In the genomic region with DNA sequence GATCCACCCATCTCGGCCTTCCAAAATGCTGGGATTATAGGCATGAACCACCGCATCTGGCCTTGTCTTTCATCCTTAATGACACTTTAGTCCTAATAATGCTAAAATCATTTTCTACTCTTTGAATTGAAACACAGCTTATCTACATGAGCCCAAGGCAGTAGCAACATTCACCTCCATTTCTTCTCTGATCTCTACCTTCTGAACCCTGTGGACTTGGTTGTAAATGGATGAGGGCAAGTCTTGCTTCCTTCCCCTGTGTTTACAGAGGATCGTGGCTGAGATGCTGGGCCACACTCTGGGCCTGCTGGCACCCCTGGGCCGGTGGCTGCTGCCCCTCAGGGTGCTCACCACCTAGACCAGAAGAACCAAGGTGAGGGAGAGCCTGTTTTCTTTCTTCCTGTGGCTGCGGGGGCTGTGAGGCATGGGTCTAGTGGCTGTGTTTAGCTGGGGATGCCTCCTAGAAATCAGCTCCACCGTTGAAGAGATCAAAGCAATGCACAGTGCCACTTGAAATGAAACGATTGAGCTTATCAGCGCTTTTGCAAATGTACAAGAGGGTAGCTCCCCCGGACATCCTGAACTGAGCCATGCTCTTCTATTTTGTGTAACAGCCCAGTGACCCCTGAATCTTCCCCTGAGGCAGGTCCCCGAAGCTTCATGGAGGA, we compare ENCODE assay signal across 18 cellular contexts. TPM values are rescaled to one million over a fixed set of nuclear protein-coding genes. Genes with fewer than 3 reads are reported as not detected.
DNase-seq lines count a peak whose midpoint lies in the region; ATAC-seq and TF ChIP-seq lines count a peak whose summit lies in the region.
"Had no signal": no experiment of that assay in that cellular context is flagged by ENCODE, and none has a peak within 500 bp of the region (broad histone marks: within the 10 kb centered on the region; RNA-seq: fewer than 3 reads in every experiment).

No MANE protein-coding gene starts in this region.

- H3K27ac ChIP-seq in spleen, result peak overlapping the region in 6 of 8 donors; percentile 20 to 73 (median 66)
- H3K27ac ChIP-seq: 22Rv1, RWPE1 had no signal

- H3K9ac ChIP-seq in endocrine pancreas (ENCODE audit: control insufficient read depth, insufficient read depth, low read length), result no peak overlapping the region

- H3K36me3 ChIP-seq in endocrine pancreas (ENCODE audit: control insufficient read depth, insufficient read depth, low read length) (no peaks in the 10 kb centered on the region), spleen (no peaks in the 10 kb centered on the region)

- H3K27me3 ChIP-seq in endocrine pancreas (ENCODE audit: control insufficient read depth, insufficient read depth, low read length) (no peaks in the 10 kb centered on the region), spleen (replicated peaks in 1 of 7) (peaks cover 0 to 13% (median 0%) of the 10 kb centered on the region in 7 donors)

- no peak for ATAC-seq in T-helper 17 cell
- no peak for ATAC-seq in GM21528 (IDR thresholded peaks at IDR 0.05; ENCODE audit: low FRiP score, unreplicated experiment)
- ATAC-seq: GM12878, PC-3 had no signal

- no peak for TF ChIP-seq POLR2A in spleen (IDR thresholded peaks at IDR 0.05)

- TF ChIP-seq CTCF in spleen (IDR thresholded peaks at IDR 0.05 in 8 of 11, conservative IDR thresholded peaks at IDR 0.05 in 3 of 11), result no peak

- H3K27ac Mint-ChIP-seq in T-helper 17 cell, result no peak overlapping the region
- H3K27ac Mint-ChIP-seq in activated T-helper 1 cell treated with anti-CD3 and anti-CD28 coated beads, Interleukin-12 subunit alpha, Interleukin-12 subunit beta, Interleukin-2, Interleukin-4 antibody, amounts not matched to agents 30 ng/mL and 10 ng/mL and 1 ng/mL, durations not matched to agents 14 hours and 24 hours and 36 hours, result no peak overlapping the region

- H3K4me1 ChIP-seq in endocrine pancreas (ENCODE audit: control insufficient read depth, insufficient read depth, low read length) (no peaks in the 10 kb centered on the region), spleen (peaks cover 0 to 25% (median 13%) of the 10 kb centered on the region in 6 donors)

- peak overlapping the region; percentile 31 for H3K4me3 Mint-ChIP-seq in T-helper 17 cell
- H3K4me3 Mint-ChIP-seq in activated T-helper 1 cell treated with anti-CD3 and anti-CD28 coated beads, Interleukin-12 subunit alpha, Interleukin-12 subunit beta, Interleukin-2, Interleukin-4 antibody, amounts not matched to agents 30 ng/mL and 10 ng/mL and 1 ng/mL, durations not matched to agents 14 hours and 24 hours and 36 hours, result no peak overlapping the region

- intact Hi-C loops in spleen (cut with DNase I; ENCODE audit: low total_unique reads), result loop anchor here (5.0 kb wide), 1 partner anchor 384 kb away; no protein-coding TSS in a partner anchor
- intact Hi-C loops in activated T-helper 1 cell treated with anti-CD3 and anti-CD28 coated beads, Interleukin-12 subunit alpha, Interleukin-12 subunit beta, Interleukin-2, Interleukin-4 antibody, amounts not matched to agents 30 ng/mL and 10 ng/mL and 1 ng/mL, durations not matched to agents 14 hours and 24 hours and 36 hours (cut with micrococcal nuclease), result loop anchor here (2.0 kb wide), 1 partner anchor 95 kb away; no protein-coding TSS in a partner anchor

- H3K9me3 Mint-ChIP-seq in activated T-helper 1 cell treated with anti-CD3 and anti-CD28 coated beads, Interleukin-12 subunit alpha, Interleukin-12 subunit beta, Interleukin-2, Interleukin-4 antibody, amounts not matched to agents 30 ng/mL and 10 ng/mL and 1 ng/mL, durations not matched to agents 14 hours and 24 hours and 36 hours, result no peaks in the 10 kb centered on the region

- no peaks in the 10 kb centered on the region for H3K9me3 ChIP-seq in T-helper 17 cell (ENCODE audit: control insufficient read depth, low read length, poor library complexity, severe bottlenecking)
- no peaks in the 10 kb centered on the region for H3K9me3 ChIP-seq in endocrine pancreas (ENCODE audit: control insufficient read depth, low read length)
- H3K9me3 ChIP-seq in spleen, result no peaks in the 10 kb centered on the region

- H3K36me3 Mint-ChIP-seq in T-helper 17 cell (ENCODE audit: low read depth), result no peaks in the 10 kb centered on the region
- H3K36me3 Mint-ChIP-seq in activated T-helper 1 cell treated with anti-CD3 and anti-CD28 coated beads, Interleukin-12 subunit alpha, Interleukin-12 subunit beta, Interleukin-2, Interleukin-4 antibody, amounts not matched to agents 30 ng/mL and 10 ng/mL and 1 ng/mL, durations not matched to agents 14 hours and 24 hours and 36 hours (ENCODE audit: low read depth), result no peaks in the 10 kb centered on the region

- no peaks in the 10 kb centered on the region for H3K27me3 Mint-ChIP-seq in T-helper 17 cell
- H3K27me3 Mint-ChIP-seq in activated T-helper 1 cell treated with anti-CD3 and anti-CD28 coated beads, Interleukin-12 subunit alpha, Interleukin-12 subunit beta, Interleukin-2, Interleukin-4 antibody, amounts not matched to agents 30 ng/mL and 10 ng/mL and 1 ng/mL, durations not matched to agents 14 hours and 24 hours and 36 hours (ENCODE audit: insufficient read depth), result peaks cover 5% of the 10 kb centered on the region

- DNase-seq in activated effector memory CD4-positive, alpha-beta T cell treated with anti-CD3 and anti-CD28 coated beads, Interleukin-2, amount 50 U/mL, for 16 hours, result peak; percentile 47
- no peak for DNase-seq in activated effector memory CD4-positive, alpha-beta T cell treated with Interleukin-2 at 50 U/mL for 16 hours
- DNase-seq in T-helper 17 cell (no peak), spleen (no peak), NCI-H1436 (lab: John Stamatoyannopoulos, UW) (no peak)
- DNase-seq in activated T-helper 1 cell treated with anti-CD3 and anti-CD28 coated beads, Interleukin-12 subunit alpha, Interleukin-12 subunit beta, Interleukin-2, Interleukin-4 antibody, amounts not matched to agents 30 ng/mL and 10 ng/mL and 1 ng/mL, durations not matched to agents 14 hours and 24 hours and 36 hours (ENCODE audit: low spot score), result no peak
- DNase-seq: Calu3, NCI-H1105 treated with DMSO at 0.1 percent for 48 hours, NCI-H1694 treated with DMSO at 0.1 percent for 48 hours, NCI-H345, NCI-H526, PC-3, SIG-M5 had no signal

- peaks cover 21% of the 10 kb centered on the region for H3K4me1 Mint-ChIP-seq in T-helper 17 cell
- peaks cover 14% of the 10 kb centered on the region for H3K4me1 Mint-ChIP-seq in activated T-helper 1 cell treated with anti-CD3 and anti-CD28 coated beads, Interleukin-12 subunit alpha, Interleukin-12 subunit beta, Interleukin-2, Interleukin-4 antibody, amounts not matched to agents 30 ng/mL and 10 ng/mL and 1 ng/mL, durations not matched to agents 14 hours and 24 hours and 36 hours (ENCODE audit: low read depth)

- WGBS in spleen, 5 donors, result 51 to 57% (median 52%) methylated on average over 9 to 10 of the region's 10 CpGs

- H3K4me3 ChIP-seq in endocrine pancreas (ENCODE audit: control insufficient read depth, insufficient read depth, low read length), result peak overlapping the region; percentile 89
- no peak overlapping the region for H3K4me3 ChIP-seq in spleen
- H3K4me3 ChIP-seq: GM12878 had no signal

RNA-seq across cellular contexts. Expression of a gene that starts 32.2 kb away (rescaled TPM):
- 100 to 1,000 TPM; 161 to 173 TPM for total RNA-seq in T-helper 17 cell
- 100 to 1,000 TPM; 128 to 276 (median 155) TPM for total RNA-seq in spleen
- 10 to 100 TPM; 18.4 to 33.4 (median 25.6) TPM for polyA plus RNA-seq in spleen
- total RNA-seq in activated T-helper 1 cell treated with anti-CD3 and anti-CD28 coated beads, Interleukin-12 subunit alpha, Interleukin-12 subunit beta, Interleukin-2, Interleukin-4 antibody, amounts not matched to agents 30 ng/mL and 10 ng/mL and 1 ng/mL, durations not matched to agents 14 hours and 24 hours and 36 hours, result 56.6 and 66.2 TPM in 2 replicates
